Comparison of ENCODE assay signal across 2 cellular contexts in the genomic region with DNA sequence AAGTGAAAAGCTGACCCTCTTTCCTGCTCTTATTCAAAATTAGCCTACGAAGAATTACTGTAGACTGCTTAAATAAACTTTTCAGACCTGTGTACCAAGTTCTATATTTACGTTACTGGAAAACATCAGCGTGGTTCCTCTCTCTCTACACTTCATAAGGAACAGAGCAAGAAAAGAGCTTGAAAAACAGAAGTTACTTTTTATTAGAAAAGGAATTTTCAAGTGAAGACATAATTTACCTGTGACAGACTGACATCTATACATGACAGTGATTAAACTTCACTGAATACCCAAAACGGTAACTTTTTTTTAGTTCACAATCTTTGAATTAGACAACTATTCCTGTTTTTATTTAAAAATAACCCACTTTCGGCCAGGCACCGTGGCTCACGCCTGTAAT.
TF ChIP-seq lines count a peak whose summit lies in the region.

No MANE protein-coding gene starts in this region.

TF ChIP-seq in HepG2, 621 proteins besides CTCF, POLR2A, EP300 and RAD21 (continued from another document):
- TF ChIP-seq, protein P1, sequence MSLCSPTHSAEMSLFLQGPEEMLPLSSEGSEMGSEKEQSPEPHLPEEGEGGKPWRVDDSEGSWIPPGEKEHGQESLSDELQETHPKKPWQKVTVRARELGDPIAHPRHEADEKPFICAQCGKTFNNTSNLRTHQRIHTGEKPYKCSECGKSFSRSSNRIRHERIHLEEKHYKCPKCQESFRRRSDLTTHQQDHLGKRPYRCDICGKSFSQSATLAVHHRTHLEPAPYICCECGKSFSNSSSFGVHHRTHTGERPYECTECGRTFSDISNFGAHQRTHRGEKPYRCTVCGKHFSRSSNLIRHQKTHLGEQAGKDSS (CRISPR knock-in tag; IDR thresholded peaks at IDR 0.05; ENCODE audit: borderline replicate concordance, low read depth): no peak
- TF ChIP-seq ZNF383 (CRISPR knock-in tag; IDR thresholded peaks at IDR 0.05; ENCODE audit: borderline replicate concordance) (no peak), SRSF4 (IDR thresholded peaks at IDR 0.05; ENCODE audit: low read depth, low read length, poor library complexity, severe bottlenecking) (no peak), BCL6 (CRISPR knock-in tag; IDR thresholded peaks at IDR 0.05) (no peak), ZBTB8A (CRISPR knock-in tag; IDR thresholded peaks at IDR 0.05; ENCODE audit: borderline replicate concordance, low read depth) (no peak), ZFP36L1 (CRISPR knock-in tag; IDR thresholded peaks at IDR 0.05) (no peak), XRCC5 (optimal IDR thresholded peaks at IDR 0.05; ENCODE audit: low read length) (no peak), IRX3 (CRISPR knock-in tag; IDR thresholded peaks at IDR 0.05; ENCODE audit: borderline replicate concordance, low read depth) (no peak), ZNF547 (CRISPR knock-in tag; IDR thresholded peaks at IDR 0.05) (no peak)
- TF ChIP-seq, protein P2, sequence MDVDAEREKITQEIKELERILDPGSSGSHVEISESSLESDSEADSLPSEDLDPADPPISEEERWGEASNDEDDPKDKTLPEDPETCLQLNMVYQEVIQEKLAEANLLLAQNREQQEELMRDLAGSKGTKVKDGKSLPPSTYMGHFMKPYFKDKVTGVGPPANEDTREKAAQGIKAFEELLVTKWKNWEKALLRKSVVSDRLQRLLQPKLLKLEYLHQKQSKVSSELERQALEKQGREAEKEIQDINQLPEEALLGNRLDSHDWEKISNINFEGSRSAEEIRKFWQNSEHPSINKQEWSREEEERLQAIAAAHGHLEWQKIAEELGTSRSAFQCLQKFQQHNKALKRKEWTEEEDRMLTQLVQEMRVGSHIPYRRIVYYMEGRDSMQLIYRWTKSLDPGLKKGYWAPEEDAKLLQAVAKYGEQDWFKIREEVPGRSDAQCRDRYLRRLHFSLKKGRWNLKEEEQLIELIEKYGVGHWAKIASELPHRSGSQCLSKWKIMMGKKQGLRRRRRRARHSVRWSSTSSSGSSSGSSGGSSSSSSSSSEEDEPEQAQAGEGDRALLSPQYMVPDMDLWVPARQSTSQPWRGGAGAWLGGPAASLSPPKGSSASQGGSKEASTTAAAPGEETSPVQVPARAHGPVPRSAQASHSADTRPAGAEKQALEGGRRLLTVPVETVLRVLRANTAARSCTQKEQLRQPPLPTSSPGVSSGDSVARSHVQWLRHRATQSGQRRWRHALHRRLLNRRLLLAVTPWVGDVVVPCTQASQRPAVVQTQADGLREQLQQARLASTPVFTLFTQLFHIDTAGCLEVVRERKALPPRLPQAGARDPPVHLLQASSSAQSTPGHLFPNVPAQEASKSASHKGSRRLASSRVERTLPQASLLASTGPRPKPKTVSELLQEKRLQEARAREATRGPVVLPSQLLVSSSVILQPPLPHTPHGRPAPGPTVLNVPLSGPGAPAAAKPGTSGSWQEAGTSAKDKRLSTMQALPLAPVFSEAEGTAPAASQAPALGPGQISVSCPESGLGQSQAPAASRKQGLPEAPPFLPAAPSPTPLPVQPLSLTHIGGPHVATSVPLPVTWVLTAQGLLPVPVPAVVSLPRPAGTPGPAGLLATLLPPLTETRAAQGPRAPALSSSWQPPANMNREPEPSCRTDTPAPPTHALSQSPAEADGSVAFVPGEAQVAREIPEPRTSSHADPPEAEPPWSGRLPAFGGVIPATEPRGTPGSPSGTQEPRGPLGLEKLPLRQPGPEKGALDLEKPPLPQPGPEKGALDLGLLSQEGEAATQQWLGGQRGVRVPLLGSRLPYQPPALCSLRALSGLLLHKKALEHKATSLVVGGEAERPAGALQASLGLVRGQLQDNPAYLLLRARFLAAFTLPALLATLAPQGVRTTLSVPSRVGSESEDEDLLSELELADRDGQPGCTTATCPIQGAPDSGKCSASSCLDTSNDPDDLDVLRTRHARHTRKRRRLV (CRISPR knock-in tag; IDR thresholded peaks at IDR 0.05): no peak
- TF ChIP-seq, protein P3, sequence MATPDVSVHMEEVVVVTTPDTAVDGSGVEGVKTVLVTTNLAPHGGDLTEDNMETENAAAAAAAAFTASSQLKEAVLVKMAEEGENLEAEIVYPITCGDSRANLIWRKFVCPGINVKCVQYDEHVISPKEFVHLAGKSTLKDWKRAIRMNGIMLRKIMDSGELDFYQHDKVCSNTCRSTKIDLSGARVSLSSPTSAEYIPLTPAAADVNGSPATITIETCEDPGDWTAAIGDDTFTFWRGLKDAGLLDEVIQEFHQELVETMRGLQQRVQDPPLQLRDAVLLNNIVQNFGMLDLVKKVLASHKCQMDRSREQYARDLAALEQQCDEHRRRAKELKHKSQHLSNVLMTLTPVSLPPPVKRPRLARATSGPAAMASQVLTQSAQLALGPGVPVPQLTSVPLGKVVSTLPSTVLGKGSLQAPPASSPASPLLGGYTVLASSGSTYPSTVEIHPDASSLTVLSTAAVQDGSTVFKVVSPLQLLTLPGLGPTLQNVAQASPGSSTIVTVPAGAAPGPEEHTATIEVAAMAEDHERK (CRISPR knock-in tag; IDR thresholded peaks at IDR 0.05; ENCODE audit: low read depth): no peak
- TF ChIP-seq, protein P4, sequence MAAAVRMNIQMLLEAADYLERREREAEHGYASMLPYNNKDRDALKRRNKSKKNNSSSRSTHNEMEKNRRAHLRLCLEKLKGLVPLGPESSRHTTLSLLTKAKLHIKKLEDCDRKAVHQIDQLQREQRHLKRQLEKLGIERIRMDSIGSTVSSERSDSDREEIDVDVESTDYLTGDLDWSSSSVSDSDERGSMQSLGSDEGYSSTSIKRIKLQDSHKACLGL (CRISPR knock-in tag; IDR thresholded peaks at IDR 0.05): no peak
- TF ChIP-seq, protein P5, sequence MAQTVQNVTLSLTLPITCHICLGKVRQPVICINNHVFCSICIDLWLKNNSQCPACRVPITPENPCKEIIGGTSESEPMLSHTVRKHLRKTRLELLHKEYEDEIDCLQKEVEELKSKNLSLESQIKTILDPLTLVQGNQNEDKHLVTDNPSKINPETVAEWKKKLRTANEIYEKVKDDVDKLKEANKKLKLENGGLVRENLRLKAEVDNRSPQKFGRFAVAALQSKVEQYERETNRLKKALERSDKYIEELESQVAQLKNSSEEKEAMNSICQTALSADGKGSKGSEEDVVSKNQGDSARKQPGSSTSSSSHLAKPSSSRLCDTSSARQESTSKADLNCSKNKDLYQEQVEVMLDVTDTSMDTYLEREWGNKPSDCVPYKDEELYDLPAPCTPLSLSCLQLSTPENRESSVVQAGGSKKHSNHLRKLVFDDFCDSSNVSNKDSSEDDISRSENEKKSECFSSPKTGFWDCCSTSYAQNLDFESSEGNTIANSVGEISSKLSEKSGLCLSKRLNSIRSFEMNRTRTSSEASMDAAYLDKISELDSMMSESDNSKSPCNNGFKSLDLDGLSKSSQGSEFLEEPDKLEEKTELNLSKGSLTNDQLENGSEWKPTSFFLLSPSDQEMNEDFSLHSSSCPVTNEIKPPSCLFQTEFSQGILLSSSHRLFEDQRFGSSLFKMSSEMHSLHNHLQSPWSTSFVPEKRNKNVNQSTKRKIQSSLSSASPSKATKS (CRISPR knock-in tag; IDR thresholded peaks at IDR 0.05): no peak
- TF ChIP-seq, protein P6, sequence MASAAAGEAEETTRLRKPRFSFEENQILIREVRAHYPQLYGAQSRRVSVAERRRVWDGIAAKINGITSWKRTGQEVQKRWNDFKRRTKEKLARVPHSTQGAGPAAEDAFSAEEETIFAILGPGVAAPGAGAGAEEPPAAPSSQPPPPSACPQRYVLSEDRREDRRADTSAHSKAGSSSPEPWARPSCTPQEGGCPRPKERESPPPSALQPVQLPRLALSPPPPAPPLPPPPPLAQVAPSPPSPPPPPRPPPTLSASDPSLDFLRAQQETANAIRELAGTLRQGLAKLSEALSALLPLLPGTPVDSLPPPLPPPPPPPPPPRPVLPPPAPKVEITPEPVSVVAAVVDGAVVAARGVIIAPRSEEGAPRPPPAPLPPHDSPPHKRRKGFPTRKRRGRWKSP (CRISPR knock-in tag; IDR thresholded peaks at IDR 0.05): no peak

TF ChIP-seq in GM12891, 5 proteins besides CTCF, POLR2A, EP300 and RAD21:
- TF ChIP-seq TAF1 (IDR thresholded peaks at IDR 0.05; ENCODE audit: low read depth, low read length) (no peak), POLR2AphosphoS5 (IDR thresholded peaks at IDR 0.05; ENCODE audit: low read depth, low read length) (no peak), POU2F2 (IDR thresholded peaks at IDR 0.05; ENCODE audit: low read depth, low read length) (no peak), SPI1 (IDR thresholded peaks at IDR 0.05; ENCODE audit: low read depth, low read length) (no peak), PAX5 (IDR thresholded peaks at IDR 0.05; ENCODE audit: insufficient read depth, low read length, severe bottlenecking) (no peak)
